Comparison of ENCODE assay signal across 1 cellular context in genomic region chr7:33724201-33724600, GRCh38.
TF ChIP-seq lines count a peak whose summit lies in the region.

No MANE protein-coding gene starts in this region.

TF ChIP-seq in endothelial cell of umbilical vein, 7 proteins besides CTCF, POLR2A, EP300 and RAD21 (continued from another document):
- no peak for TF ChIP-seq JUN (IDR thresholded peaks at IDR 0.05; ENCODE audit: borderline replicate concordance, insufficient read depth, insufficient read length, low read depth)
- TF ChIP-seq MYC (IDR thresholded peaks at IDR 0.05; ENCODE audit: low read depth, low read length), result no peak
- no peak for TF ChIP-seq FOS (IDR thresholded peaks at IDR 0.05; ENCODE audit: borderline replicate concordance, insufficient read depth, low read length)
TF ChIP-seq in endothelial cell of umbilical vein: peak in this region for 0.
